ENCODE assay signal across 32 cellular contexts in genomic region chr11:13972958-13973357, GRCh38. TPM values are rescaled to one million over a fixed set of nuclear protein-coding genes. Genes with fewer than 3 reads are reported as not detected.
DNase-seq lines count a peak whose midpoint lies in the region; TF ChIP-seq lines count a peak whose summit lies in the region.
"Had no signal": no experiment of that assay in that cellular context is flagged by ENCODE, and none has a peak within 500 bp of the region (broad histone marks: within the 10 kb centered on the region; RNA-seq: fewer than 3 reads in every experiment).

No MANE protein-coding gene starts in this region.

- H3K14ac ChIP-seq in neuronal stem cell (ENCODE audit: low read length) (no peak overlapping the region), mesenchymal stem cell (ENCODE audit: low read length in 2 of 2) (no peak overlapping the region)

- H3K9me3 Mint-ChIP-seq in activated CD4-positive, alpha-beta T cell treated with anti-CD3 and anti-CD28 coated beads, Interleukin-2, amount 10 ng/mL, durations not matched to agents 24 days and 14 days = no peaks in the 10 kb centered on the region
- H3K9me3 Mint-ChIP-seq in Caco-2 (ENCODE audit: unreplicated experiment) = no peaks in the 10 kb centered on the region
- H3K9me3 Mint-ChIP-seq in Calu3 (ENCODE audit: low read depth, unreplicated experiment) = no peaks in the 10 kb centered on the region
- H3K9me3 Mint-ChIP-seq: activated naive CD4-positive, alpha-beta T cell treated with anti-CD3 and anti-CD28 coated beads, Interleukin-2, amount 10 ng/mL, durations not matched to agents 7 days and 5 days; effector memory CD8-positive, alpha-beta T cell; naive B cell; type B pancreatic cell had no signal

- intact Hi-C loops in activated CD4-positive, alpha-beta T cell treated with anti-CD3 and anti-CD28 coated beads, Interleukin-2, amount 10 ng/mL, durations not matched to agents 24 days and 14 days (cut with micrococcal nuclease) = no loop called here
- intact Hi-C loops in Caco-2 (cut with micrococcal nuclease; ENCODE audit: unreplicated experiment) = loop anchor here (1.0 to 2.0 kb wide), 2 partner anchors 20 to 42 kb away; no protein-coding TSS in a partner anchor
- intact Hi-C loops in Calu3 (cut with micrococcal nuclease; ENCODE audit: unreplicated experiment) = no loop called here

- H3K9me3 ChIP-seq in Caco-2 (no peaks in the 10 kb centered on the region), neuronal stem cell (replicated peaks in 1 of 2; ENCODE audit: control insufficient read depth in 2 of 2, insufficient read depth in 1 of 2, low read depth in 1 of 2, low read length in 2 of 2) (no peaks in the 10 kb centered on the region), mesenchymal stem cell (ENCODE audit: control insufficient read depth, low read length) (no peaks in the 10 kb centered on the region)
- H3K9me3 ChIP-seq: colonic mucosa had no signal

- no peak overlapping the region for H3K9ac ChIP-seq in neuronal stem cell (ENCODE audit: low read depth, low read length, poor library complexity)
- no peak overlapping the region for H3K9ac ChIP-seq in mesenchymal stem cell (ENCODE audit: low read length)
- H3K9ac ChIP-seq: GM23248 had no signal

- H3K27me3 Mint-ChIP-seq in activated CD4-positive, alpha-beta T cell treated with anti-CD3 and anti-CD28 coated beads, Interleukin-2, amount 10 ng/mL, durations not matched to agents 24 days and 14 days = peaks cover 12% of the 10 kb centered on the region
- no peaks in the 10 kb centered on the region for H3K27me3 Mint-ChIP-seq in Caco-2 (ENCODE audit: insufficient read depth, unreplicated experiment)
- H3K27me3 Mint-ChIP-seq in Calu3 (ENCODE audit: unreplicated experiment) = peaks cover 54% of the 10 kb centered on the region

- H3K4me1 ChIP-seq in Caco-2 = peaks cover 54% of the 10 kb centered on the region
- H3K4me1 ChIP-seq in neuronal stem cell (ENCODE audit: control insufficient read depth in 2 of 2, insufficient read depth in 1 of 2, low read depth in 1 of 2, low read length in 2 of 2) = peaks cover 0 to 15% of the 10 kb centered on the region in 2 donors
- H3K4me1 ChIP-seq in mesenchymal stem cell (ENCODE audit: control insufficient read depth, insufficient read depth, low read depth, low read length) = no peaks in the 10 kb centered on the region
- H3K4me1 ChIP-seq: colonic mucosa had no signal

- WGBS in neuronal stem cell (ENCODE audit: extremely low coverage in 2 of 2, insufficient read length in 2 of 2, insufficient replicate concordance in 1 of 2), 2 donors = no CpG with 5 or more reads among the region's 3 CpGs
- 96% methylated on average over 3 of the region's 3 CpGs for WGBS in mesenchymal stem cell

- H3K4me2 ChIP-seq in neuronal stem cell (ENCODE audit: insufficient read depth, low read length, poor library complexity, severe bottlenecking) = no peak overlapping the region
- no peak overlapping the region for H3K4me2 ChIP-seq in mesenchymal stem cell (ENCODE audit: low read length, poor library complexity, severe bottlenecking)

- H3K23ac ChIP-seq in neuronal stem cell (ENCODE audit: low read depth, low read length, poor library complexity) = no peak overlapping the region
- H3K23ac ChIP-seq in mesenchymal stem cell (ENCODE audit: low read length in 2 of 2) = no peak overlapping the region

- DNase-seq in activated CD4-positive, alpha-beta T cell treated with anti-CD3 and anti-CD28 coated beads, Interleukin-2, amount 10 ng/mL, durations not matched to agents 24 days and 14 days = no peak
- no peak for DNase-seq in activated CD4-positive, alpha-beta T cell treated with anti-CD3 and anti-CD28 coated beads for 1 hour
- DNase-seq in Caco-2 (no peak), coronary artery (ENCODE audit: low spot score) (no peak), neuronal stem cell (ENCODE audit: low spot score) (no peak), mesenchymal stem cell (no peak), Calu3 (no peak)
- no peak for DNase-seq in NK-92 treated with Interleukin-12 subunit alpha and Interleukin-12 subunit beta, amount 100 ng/mL, for 24 hours (lab: John Stamatoyannopoulos, UW)
- DNase-seq: activated CD4-positive, alpha-beta T cell treated with anti-CD3 and anti-CD28 coated beads, Interleukin-2, amount 50 U/mL, for 1 hour; activated naive CD4-positive, alpha-beta T cell treated with anti-CD3 and anti-CD28 coated beads, Interleukin-2, amount 10 ng/mL, durations not matched to agents 7 days and 5 days; AML-193; amygdala; CD4-positive, alpha-beta memory T cell; colonic mucosa; DMS 273 treated with DMSO at 0.1 percent for 48 hours; effector memory CD8-positive, alpha-beta T cell; EL; erythroblast; foreskin melanocyte; GM23248; hippocampal formation; KG1; left colon; naive B cell; NCI-H146; NCI-H2107; NCI-H446 treated with DMSO at 0.1 percent for 48 hours; OCI-M1 had no signal

- no peak for TF ChIP-seq CTCF in Caco-2 (IDR thresholded peaks at IDR 0.05; ENCODE audit: insufficient read depth in 1 of 2, low read depth in 1 of 2, low read length in 1 of 2, severe bottlenecking in 1 of 2, unreplicated experiment in 1 of 2)
- no peak for TF ChIP-seq CTCF in coronary artery (IDR thresholded peaks at IDR 0.05)
- no peak for TF ChIP-seq CTCF in Calu3 (IDR thresholded peaks at IDR 0.05; ENCODE audit: unreplicated experiment)

- H3K4ac ChIP-seq in neuronal stem cell (ENCODE audit: low read length) = no peak overlapping the region
- H3K4ac ChIP-seq in mesenchymal stem cell (ENCODE audit: low read depth in 1 of 2, low read length in 2 of 2) = no peak overlapping the region

- H2BK15ac ChIP-seq in neuronal stem cell (ENCODE audit: low read length) (no peak overlapping the region), mesenchymal stem cell (ENCODE audit: low read depth, poor library complexity, severe bottlenecking) (no peak overlapping the region)

- H3K36me3 ChIP-seq in Caco-2 (ENCODE audit: control insufficient read depth, insufficient read depth, low read length) = no peaks in the 10 kb centered on the region
- H3K36me3 ChIP-seq in neuronal stem cell (replicated peaks in 1 of 2; ENCODE audit: control insufficient read depth in 2 of 2, insufficient read depth in 2 of 2, low read length in 2 of 2) = no peaks in the 10 kb centered on the region
- H3K36me3 ChIP-seq in mesenchymal stem cell (ENCODE audit: control insufficient read depth in 1 of 2, insufficient read depth in 2 of 2, low read depth in 1 of 2, low read length in 2 of 2) = no peaks in the 10 kb centered on the region
- H3K36me3 ChIP-seq: colonic mucosa had no signal

- CTCF ChIA-PET in Caco-2 (lab: Charles Lee) = interaction anchor here (1.5 kb wide), 1 partner anchor 175 kb away, joined by 3 read pairs; no protein-coding TSS in a partner anchor
- CTCF ChIA-PET in Calu3 (lab: Charles Lee) = interaction anchor here (0.5 kb wide), 1 partner anchor 43 kb away, joined by 6 read pairs; no protein-coding TSS in a partner anchor

- H3K4me3 ChIP-seq in Caco-2 (ENCODE audit: low read depth, low read length) (no peak overlapping the region), coronary artery (no peak overlapping the region), neuronal stem cell (ENCODE audit: low read length in 2 of 2) (no peak overlapping the region), mesenchymal stem cell (ENCODE audit: insufficient read depth in 1 of 2, low read depth in 1 of 2, low read length in 2 of 2) (no peak overlapping the region)
- H3K4me3 ChIP-seq: colonic mucosa, GM12878, GM23248 had no signal

- H2AK5ac ChIP-seq in neuronal stem cell (ENCODE audit: low read depth, low read length) (no peak overlapping the region), mesenchymal stem cell (ENCODE audit: low read length, severe bottlenecking) (no peak overlapping the region)

- H2BK12ac ChIP-seq in neuronal stem cell (ENCODE audit: low read length) (no peak overlapping the region), mesenchymal stem cell (ENCODE audit: low read length in 2 of 2) (no peak overlapping the region)

- H3K27ac Mint-ChIP-seq in activated CD4-positive, alpha-beta T cell treated with anti-CD3 and anti-CD28 coated beads, Interleukin-2, amount 10 ng/mL, durations not matched to agents 24 days and 14 days = peak overlapping the region; percentile 60
- H3K27ac Mint-ChIP-seq in Caco-2 (ENCODE audit: unreplicated experiment) (peak overlapping the region; percentile 58), Calu3 (ENCODE audit: unreplicated experiment) (no peak overlapping the region)
- H3K27ac Mint-ChIP-seq: activated naive CD4-positive, alpha-beta T cell treated with anti-CD3 and anti-CD28 coated beads, Interleukin-2, amount 10 ng/mL, durations not matched to agents 7 days and 5 days; effector memory CD8-positive, alpha-beta T cell; naive B cell; type B pancreatic cell had no signal

- H3K27me3 ChIP-seq in Caco-2 (replicated peaks; ENCODE audit: control insufficient read depth, insufficient read depth, low read length) (no peaks in the 10 kb centered on the region), neuronal stem cell (ENCODE audit: control insufficient read depth in 3 of 3, insufficient read depth in 3 of 3, low read depth in 1 of 3, low read length in 3 of 3) (peaks cover 0 to 3% (median 0%) of the 10 kb centered on the region in 3 experiments), mesenchymal stem cell (ENCODE audit: control insufficient read depth in 1 of 2, insufficient read depth in 1 of 2, low read length in 2 of 2) (peaks cover 0 to 42% of the 10 kb centered on the region in 2 experiments)
- H3K27me3 ChIP-seq: colonic mucosa had no signal

- POLR2A ChIA-PET in Caco-2 (lab: Charles Lee) = interaction anchor here (1.1 kb wide), 1 partner anchor 11 kb away, joined by 3 read pairs; the partner anchor contains the start of gene SPON1

- peak overlapping the region; percentile 3 to 59 for H3K27ac ChIP-seq in coronary artery
- peak overlapping the region; percentile 14 for H3K27ac ChIP-seq in neuronal stem cell (replicated peaks; ENCODE audit: low read length)
- H3K27ac ChIP-seq in mesenchymal stem cell (ENCODE audit: low read length, poor library complexity, severe bottlenecking) = no peak overlapping the region
- H3K27ac ChIP-seq: colonic mucosa, GM23248, VCaP had no signal

- H4K91ac ChIP-seq in neuronal stem cell (ENCODE audit: low read depth, low read length, poor library complexity) (no peak overlapping the region), mesenchymal stem cell (ENCODE audit: low read length) (no peak overlapping the region)

- no peak overlapping the region for H2BK5ac ChIP-seq in neuronal stem cell (ENCODE audit: low read length)
- no peak overlapping the region for H2BK5ac ChIP-seq in mesenchymal stem cell (ENCODE audit: low read depth, low read length, poor library complexity, severe bottlenecking)

- H3K18ac ChIP-seq in neuronal stem cell (ENCODE audit: low read length) (no peak overlapping the region), mesenchymal stem cell (ENCODE audit: low read depth in 1 of 2, low read length in 2 of 2) (no peak overlapping the region)

- H4K8ac ChIP-seq in neuronal stem cell (ENCODE audit: low read depth, low read length) (no peak overlapping the region), mesenchymal stem cell (ENCODE audit: low read length) (no peak overlapping the region)

- H3K79me1 ChIP-seq in neuronal stem cell (ENCODE audit: low read depth, low read length) (no peaks in the 10 kb centered on the region), mesenchymal stem cell (replicated peaks; ENCODE audit: low read length, poor library complexity, severe bottlenecking) (no peaks in the 10 kb centered on the region)

- no peak overlapping the region for H2AFZ ChIP-seq in neuronal stem cell (ENCODE audit: low read length)
- no peak overlapping the region for H2AFZ ChIP-seq in mesenchymal stem cell (ENCODE audit: low read depth, low read length)
- H2AFZ ChIP-seq: GM23248 had no signal

- H3K4me1 Mint-ChIP-seq in activated CD4-positive, alpha-beta T cell treated with anti-CD3 and anti-CD28 coated beads, Interleukin-2, amount 10 ng/mL, durations not matched to agents 24 days and 14 days = peaks cover 21% of the 10 kb centered on the region
- H3K4me1 Mint-ChIP-seq in Caco-2 (ENCODE audit: low read depth, unreplicated experiment) (peaks cover 50% of the 10 kb centered on the region), Calu3 (ENCODE audit: low read depth, unreplicated experiment) (peaks cover 7% of the 10 kb centered on the region)

- no peak overlapping the region for H2BK120ac ChIP-seq in neuronal stem cell (ENCODE audit: low read depth, low read length)
- no peak overlapping the region for H2BK120ac ChIP-seq in mesenchymal stem cell (ENCODE audit: low read depth, low read length)

- no peaks in the 10 kb centered on the region for H3K36me3 Mint-ChIP-seq in activated CD4-positive, alpha-beta T cell treated with anti-CD3 and anti-CD28 coated beads, Interleukin-2, amount 10 ng/mL, durations not matched to agents 24 days and 14 days (ENCODE audit: low read depth)
- H3K36me3 Mint-ChIP-seq in Caco-2 (ENCODE audit: insufficient read depth, unreplicated experiment) (no peaks in the 10 kb centered on the region), Calu3 (ENCODE audit: insufficient read depth, unreplicated experiment) (no peaks in the 10 kb centered on the region)
- H3K36me3 Mint-ChIP-seq: CD4-positive, alpha-beta memory T cell; naive B cell had no signal

- TSS peak; percentile 86 for BruUV-seq in Caco-2 (replicated peaks; lab: Mats Ljungman, UMichigan)
- BruUV-seq in Calu3 (replicated peaks; lab: Mats Ljungman, UMichigan) = no TSS peak

- no peak overlapping the region for H3K4me3 Mint-ChIP-seq in activated CD4-positive, alpha-beta T cell treated with anti-CD3 and anti-CD28 coated beads, Interleukin-2, amount 10 ng/mL, durations not matched to agents 24 days and 14 days
- no peak overlapping the region for H3K4me3 Mint-ChIP-seq in Caco-2 (ENCODE audit: unreplicated experiment)
- H3K4me3 Mint-ChIP-seq in Calu3 (ENCODE audit: low read depth, unreplicated experiment) = no peak overlapping the region
- H3K4me3 Mint-ChIP-seq: activated naive CD4-positive, alpha-beta T cell treated with anti-CD3 and anti-CD28 coated beads, Interleukin-2, amount 10 ng/mL, durations not matched to agents 7 days and 5 days; effector memory CD8-positive, alpha-beta T cell; naive B cell; type B pancreatic cell had no signal

RNA-seq across cellular contexts. Expression of gene SPON1, which starts 10.4 kb away (rescaled TPM):
- total RNA-seq in activated CD4-positive, alpha-beta T cell treated with anti-CD3 and anti-CD28 coated beads, Interleukin-2, amount 10 ng/mL, durations not matched to agents 24 days and 14 days = 0.14 and 0.42 TPM in 2 replicates
- total RNA-seq in Caco-2 (2022) (41.4 and 46.9 TPM in 2 replicates), Calu3 (2022) (not detected in 2 replicates)
- 23.8 TPM for polyA plus RNA-seq in neuronal stem cell (2013, experiment 1 of 2)
- 24.4 TPM for polyA plus RNA-seq in neuronal stem cell (2013, experiment 2 of 2)
- 0.01 TPM for polyA plus RNA-seq in mesenchymal stem cell (2013, experiment 1 of 2)
- polyA plus RNA-seq in mesenchymal stem cell (2013, experiment 2 of 2) = not detected
- total RNA-seq: pulmonary artery endothelial cell had no signal

Comparison
In these comparisons a context has a peak if more than half of its experiments do, and no peak if none do; other contexts are left out.
1. RNA of gene SPON1, which starts 10.4 kb away (total RNA-seq): 41.4 to 46.9 TPM in Caco-2; 0.14 to 0.42 TPM in activated CD4-positive, alpha-beta T cell treated with anti-CD3 and anti-CD28 coated beads, Interleukin-2, amount 10 ng/mL, durations not matched to agents 24 days and 14 days and not detected in Calu3; every median in the first group is over 10 times any median in the second.